ENCODE assay signal across 1 cellular context in the genomic region with DNA sequence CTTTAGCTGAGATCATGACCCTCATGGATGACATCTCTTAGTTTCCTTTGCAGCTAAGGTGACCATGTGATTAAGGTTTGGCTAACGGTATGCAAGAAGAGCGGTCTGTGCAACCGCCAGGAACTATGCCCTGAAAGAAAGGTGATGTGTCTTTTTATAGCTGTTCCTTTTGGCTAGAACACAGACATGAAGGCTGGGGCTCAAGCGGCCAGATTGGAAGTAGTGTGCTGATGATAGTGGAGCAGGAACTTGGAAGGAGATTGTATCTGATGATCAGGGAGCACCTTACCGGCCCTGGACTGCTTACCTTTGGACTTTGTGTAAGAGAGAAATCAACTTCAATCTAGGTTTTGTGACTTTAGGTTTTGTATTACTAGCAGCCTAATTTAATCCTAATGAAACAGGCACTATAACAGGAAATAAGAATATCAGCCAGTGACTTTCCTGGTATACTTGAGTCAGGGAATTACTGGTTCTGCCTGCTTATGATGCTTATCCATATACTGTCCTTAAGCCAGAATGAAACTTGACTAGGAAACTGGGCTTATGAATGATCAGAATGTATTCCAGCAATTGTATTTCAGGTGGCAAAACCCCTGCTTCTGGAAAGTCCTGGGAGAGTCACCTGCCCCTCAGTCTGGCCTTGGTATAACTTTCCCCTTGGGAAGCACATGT.
TF ChIP-seq lines count a peak whose summit lies in the region.

No MANE protein-coding gene starts in this region.

TF ChIP-seq in H1, 55 proteins besides CTCF, POLR2A, EP300 and RAD21 (continued from another document):
- no peak for TF ChIP-seq SAP30 (IDR thresholded peaks at IDR 0.05; ENCODE audit: insufficient read depth, insufficient replicate concordance, low read length)
- no peak for TF ChIP-seq SIX5 (IDR thresholded peaks at IDR 0.05; ENCODE audit: low read depth, low read length)
- no peak for TF ChIP-seq RNF2 (IDR thresholded peaks at IDR 0.05; ENCODE audit: borderline replicate concordance, low read depth, low read length, missing control alignments, poor library complexity, severe bottlenecking)
- no peak for TF ChIP-seq NANOG (IDR thresholded peaks at IDR 0.05; ENCODE audit: insufficient read depth, low read depth, low read length, poor library complexity, severe bottlenecking)
- no peak for TF ChIP-seq SP4 (IDR thresholded peaks at IDR 0.05; ENCODE audit: low read length)
- TF ChIP-seq JUN (IDR thresholded peaks at IDR 0.05; ENCODE audit: low read depth, low read length) = no peak
- TF ChIP-seq SIRT6 (IDR thresholded peaks at IDR 0.05; ENCODE audit: low read length) = no peak
- no peak for TF ChIP-seq GABPA (IDR thresholded peaks at IDR 0.05; ENCODE audit: borderline replicate concordance, insufficient read depth, low read length)
- no peak for TF ChIP-seq EZH2 (IDR thresholded peaks at IDR 0.05; ENCODE audit: low read depth, low read length, severe bottlenecking)
- TF ChIP-seq PHF8 (conservative IDR thresholded peaks at IDR 0.05; ENCODE audit: low read depth, low read length) = no peak
- TF ChIP-seq, protein P1, sequence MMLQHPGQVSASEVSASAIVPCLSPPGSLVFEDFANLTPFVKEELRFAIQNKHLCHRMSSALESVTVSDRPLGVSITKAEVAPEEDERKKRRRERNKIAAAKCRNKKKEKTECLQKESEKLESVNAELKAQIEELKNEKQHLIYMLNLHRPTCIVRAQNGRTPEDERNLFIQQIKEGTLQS (IDR thresholded peaks at IDR 0.05; ENCODE audit: insufficient read depth, low read depth, low read length) = no peak
- no peak for TF ChIP-seq TBP (IDR thresholded peaks at IDR 0.05; ENCODE audit: low read depth, low read length)
- TF ChIP-seq RFX5 (IDR thresholded peaks at IDR 0.05; ENCODE audit: borderline replicate concordance, low read depth, low read length) = no peak
- no peak for TF ChIP-seq CREB1 (IDR thresholded peaks at IDR 0.05)
- TF ChIP-seq BACH1 (IDR thresholded peaks at IDR 0.05; ENCODE audit: low read length) = no peak
